Comparison of ENCODE assay signal across 19 cellular contexts in genomic region chr6:47700596-47700995, GRCh38. TPM values are rescaled to one million over a fixed set of nuclear protein-coding genes. Genes with fewer than 3 reads are reported as not detected.
"Had no signal": no experiment of that assay in that cellular context is flagged by ENCODE, and none has a peak within 500 bp of the region (broad histone marks: within the 10 kb centered on the region; RNA-seq: fewer than 3 reads in every experiment).

No MANE protein-coding gene starts in this region.

- H3K9me3 Mint-ChIP-seq: activated T-helper 17 cell treated with anti-CD3 and anti-CD28 coated beads, Interleukin-2, amount 50 U/mL, for 72 hours; nephron progenitor cell; stimulated activated naive CD8-positive, alpha-beta T cell treated with anti-CD3 and anti-CD28 coated beads, Interleukin-15, Interleukin-2, amounts not matched to agents 100 ng/mL and 50 ng/mL, for 24 hours; T-helper 1 cell treated with Interleukin-12 subunit alpha and Interleukin-12 subunit beta and Interleukin-4 antibody, amounts not matched to agents 30 μg/mL and 1 μg/mL, for 36 hours had no signal

- H3K36me3 ChIP-seq: ascending aorta, cardiac muscle cell, right atrium auricular region, WERI-Rb-1 had no signal

- H3K4me3 Mint-ChIP-seq: activated T-helper 17 cell treated with anti-CD3 and anti-CD28 coated beads, Interleukin-2, amount 50 U/mL, for 72 hours; nephron progenitor cell; stimulated activated naive CD8-positive, alpha-beta T cell treated with anti-CD3 and anti-CD28 coated beads, Interleukin-15, Interleukin-2, amounts not matched to agents 100 ng/mL and 50 ng/mL, for 24 hours; T-helper 1 cell treated with Interleukin-12 subunit alpha and Interleukin-12 subunit beta and Interleukin-4 antibody, amounts not matched to agents 30 μg/mL and 1 μg/mL, for 36 hours had no signal

- H3K9me3 ChIP-seq: ascending aorta, right atrium auricular region, testis had no signal

- H3K4me3 ChIP-seq: ascending aorta, cardiac muscle cell, dorsolateral prefrontal cortex, right atrium auricular region, skin epidermis, testis had no signal

- H3K27ac ChIP-seq: ascending aorta, cardiac muscle cell, dorsolateral prefrontal cortex, right atrium auricular region, testis, WERI-Rb-1 had no signal

- H3K4me1 Mint-ChIP-seq: activated T-helper 17 cell treated with anti-CD3 and anti-CD28 coated beads, Interleukin-2, amount 50 U/mL, for 72 hours had no signal

- DNase-seq: activated CD4-positive, alpha-beta T cell treated with anti-CD3 and anti-CD28 coated beads, Interleukin-2, amount 50 U/mL, for 48 hours; activated naive CD4-positive, alpha-beta T cell treated with Interleukin-2 at 50 U/mL for 16 hours; dorsolateral prefrontal cortex; foreskin melanocyte; nephron progenitor cell; occipital lobe; stimulated activated CD4-positive, alpha-beta T cell treated with anti-CD3 and anti-CD28 coated beads, Interleukin-4, amount 100 ng/mL, for 4 hours; stimulated activated CD8-positive, alpha-beta memory T cell treated with anti-CD3 and anti-CD28 coated beads, Interleukin-4, amount 100 ng/mL, for 48 hours; testis; WERI-Rb-1 had no signal

- H3K27ac Mint-ChIP-seq: activated T-helper 17 cell treated with anti-CD3 and anti-CD28 coated beads, Interleukin-2, amount 50 U/mL, for 72 hours; nephron progenitor cell; stimulated activated naive CD8-positive, alpha-beta T cell treated with anti-CD3 and anti-CD28 coated beads, Interleukin-15, Interleukin-2, amounts not matched to agents 100 ng/mL and 50 ng/mL, for 24 hours; T-helper 1 cell treated with Interleukin-12 subunit alpha and Interleukin-12 subunit beta and Interleukin-4 antibody, amounts not matched to agents 30 μg/mL and 1 μg/mL, for 36 hours had no signal

- H3K27me3 ChIP-seq: ascending aorta, cardiac muscle cell, dorsolateral prefrontal cortex, right atrium auricular region, testis had no signal

- H3K4me1 ChIP-seq: ascending aorta, testis had no signal

RNA-seq across cellular contexts. Expression of gene ADGRF4, which starts 2.2 kb away (rescaled TPM):
- total RNA-seq: activated T-helper 17 cell treated with anti-CD3 and anti-CD28 coated beads, Interleukin-2, amount 50 U/mL, for 72 hours; ascending aorta; cardiac muscle cell; liver; mesenteric fat pad; occipital lobe had no signal
- polyA plus RNA-seq: cardiac muscle cell, liver had no signal
